ENCODE assay signal across 11 cellular contexts in genomic region chr7:111113263-111114017, GRCh38. TPM values are rescaled to one million over a fixed set of nuclear protein-coding genes. Genes with fewer than 3 reads are reported as not detected.
DNase-seq lines count a peak whose midpoint lies in the region; ATAC-seq, FAIRE-seq and TF ChIP-seq lines count a peak whose summit lies in the region.
"Had no signal": no experiment of that assay in that cellular context is flagged by ENCODE, and none has a peak within 500 bp of the region (broad histone marks: within the 10 kb centered on the region; RNA-seq: fewer than 3 reads in every experiment).

No MANE protein-coding gene starts in this region.

- H3K27me3 ChIP-seq in Caco-2 (replicated peaks; ENCODE audit: control insufficient read depth, insufficient read depth, low read length) (no peaks in the 10 kb centered on the region), H7 (ENCODE audit: control insufficient read depth, insufficient read depth, low read length) (no peaks in the 10 kb centered on the region), gastrocnemius medialis (no peaks in the 10 kb centered on the region)

- POLR2A ChIA-PET in Caco-2 (lab: Charles Lee) = no interaction called here

- H3K27ac ChIP-seq in gastrocnemius medialis = no peak overlapping the region

- no peaks in the 10 kb centered on the region for H3K36me3 Mint-ChIP-seq in Caco-2 (ENCODE audit: insufficient read depth, unreplicated experiment)

- no peak for TF ChIP-seq CTCF in Caco-2 (IDR thresholded peaks at IDR 0.05; ENCODE audit: insufficient read depth in 1 of 2, low read depth in 1 of 2, low read length in 1 of 2, severe bottlenecking in 1 of 2, unreplicated experiment in 1 of 2)
- TF ChIP-seq CTCF in gastrocnemius medialis (IDR thresholded peaks at IDR 0.05 in 4 of 5, conservative IDR thresholded peaks at IDR 0.05 in 1 of 5) = no peak

- no peak overlapping the region for H3K4me3 ChIP-seq in Caco-2 (ENCODE audit: low read depth, low read length)
- no peak overlapping the region for H3K4me3 ChIP-seq in H7 (ENCODE audit: insufficient read depth, low read depth, low read length)
- no peak overlapping the region for H3K4me3 ChIP-seq in gastrocnemius medialis

- no TSS peak for BruUV-seq in Caco-2 (replicated peaks; lab: Mats Ljungman, UMichigan)

- ATAC-seq in GM21786 (IDR thresholded peaks at IDR 0.05; ENCODE audit: unreplicated experiment) (peak; percentile 68), HG02970 (IDR thresholded peaks at IDR 0.05; ENCODE audit: low FRiP score, unreplicated experiment) (no peak), gastrocnemius medialis (no peak)
- ATAC-seq: left lobe of liver had no signal

- H3K9me3 ChIP-seq in Caco-2 (no peaks in the 10 kb centered on the region), gastrocnemius medialis (no peaks in the 10 kb centered on the region)

- H3K36me3 ChIP-seq in Caco-2 (ENCODE audit: control insufficient read depth, insufficient read depth, low read length) (no peaks in the 10 kb centered on the region), H7 (replicated peaks; ENCODE audit: control insufficient read depth, insufficient read depth, low read length) (no peaks in the 10 kb centered on the region), gastrocnemius medialis (no peaks in the 10 kb centered on the region)

- H3K9me3 Mint-ChIP-seq in Caco-2 (ENCODE audit: unreplicated experiment) = peaks cover 9% of the 10 kb centered on the region
- H3K9me3 Mint-ChIP-seq: T-cell had no signal

- TF ChIP-seq POLR2A in gastrocnemius medialis (IDR thresholded peaks at IDR 0.05) = no peak

- peaks cover 11% of the 10 kb centered on the region for H3K4me1 Mint-ChIP-seq in Caco-2 (ENCODE audit: low read depth, unreplicated experiment)

- no peak overlapping the region for H3K4me3 Mint-ChIP-seq in Caco-2 (ENCODE audit: unreplicated experiment)
- H3K4me3 Mint-ChIP-seq: brain, T-cell had no signal

- peak; percentile 30 for FAIRE-seq in islet of Langerhans (lab: Jason Lieb, UNC)

- CTCF ChIA-PET in Caco-2 (lab: Charles Lee) = no interaction called here

- H3K27ac Mint-ChIP-seq in Caco-2 (ENCODE audit: unreplicated experiment) = peak overlapping the region; percentile 59

- DNase-seq in Caco-2 = no peak
- peak; percentile 68 for DNase-seq in SK-MEL-5 (ENCODE audit: low read depth, low spot score)
- DNase-seq in H7 = no peak
- DNase-seq in gastrocnemius medialis = no peak
- DNase-seq in globus pallidus (ENCODE audit: low spot score) = no peak
- DNase-seq: T-cell had no signal

- in situ Hi-C loops in SK-MEL-5 (cut with HindIII; ENCODE audit: low pct_unique_long_range_greater_than_20kb, low sequenced_read_pairs) = no loop called here
- in situ Hi-C loops in gastrocnemius medialis (cut with MboI; ENCODE audit: low sequenced_read_pairs in 4 of 4) = no loop called here

- no peaks in the 10 kb centered on the region for H3K27me3 Mint-ChIP-seq in Caco-2 (ENCODE audit: insufficient read depth, unreplicated experiment)
- H3K27me3 Mint-ChIP-seq: brain, T-cell had no signal

- intact Hi-C loops in Caco-2 (cut with micrococcal nuclease; ENCODE audit: unreplicated experiment) = no loop called here
- intact Hi-C loops in gastrocnemius medialis (cut with DNase I; ENCODE audit: low total_unique reads) = no loop called here

- H3K4me1 ChIP-seq in Caco-2 = peaks cover 14% of the 10 kb centered on the region
- H3K4me1 ChIP-seq in gastrocnemius medialis = peaks cover 0 to 5% of the 10 kb centered on the region in 2 donors

RNA-seq across cellular contexts. Expression of gene LRRN3, which starts 22.5 kb away (rescaled TPM):
- 0.68 and 0.77 TPM in 2 replicates for total RNA-seq in Caco-2 (2022)
- total RNA-seq in SK-MEL-5 (2014; rRNA removed; shearing (Covaris generic)) = 0.11 TPM in 1 of 2 replicates, not detected in the other
- not detected in 2 replicates for polyA plus RNA-seq in SK-MEL-5 (2015; cell fraction: cytosol; rRNA removed)
- not detected in 2 replicates for polyA plus RNA-seq in SK-MEL-5 (2015; cell fraction: nucleus; rRNA removed)
- total RNA-seq in H7 (2014; rRNA removed; shearing (Covaris generic)) = 0.15 and 0.31 TPM in 2 replicates
- 10 to 100 TPM in 1 of 4 donors, 1 to 10 TPM in 2, under 1 TPM in 1; 0.42 to 11.7 (median 6.9) TPM for total RNA-seq in gastrocnemius medialis
